20 cellular contexts compared by ENCODE assay signal in the genomic region with DNA sequence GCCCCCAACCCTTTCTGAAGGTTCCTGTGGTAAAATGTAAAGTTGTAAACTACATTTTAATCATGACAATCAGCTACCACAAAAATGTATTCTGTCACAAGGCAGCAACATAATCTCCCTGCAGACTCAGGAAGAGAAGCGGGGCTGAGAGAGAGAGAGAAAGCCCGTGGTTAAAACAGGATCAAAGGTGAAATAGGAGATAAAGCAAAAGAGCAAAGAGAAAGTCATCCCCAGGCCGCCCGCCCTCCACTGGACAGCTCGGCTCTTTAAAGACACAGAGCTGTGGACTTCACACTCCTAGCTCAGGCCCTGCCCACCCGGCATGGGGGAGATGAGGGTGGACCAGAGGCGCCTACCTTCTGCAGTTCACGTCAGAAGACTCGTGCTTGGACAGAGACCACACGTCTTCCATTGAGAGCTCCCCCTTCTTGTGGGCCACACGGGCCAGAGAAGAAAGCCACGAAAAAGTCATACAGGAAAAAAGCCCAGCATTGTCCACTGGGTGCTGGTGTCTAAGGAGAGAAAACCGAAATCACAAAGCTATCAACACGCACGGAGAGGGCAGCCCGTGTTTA. TPM values are rescaled to one million over a fixed set of nuclear protein-coding genes. Genes with fewer than 3 reads are reported as not detected.
A peak's percentile ranks its signal among the peaks of the same experiment; 100 is the strongest.
DNase-seq lines count a peak whose midpoint lies in the region; ATAC-seq and TF ChIP-seq lines count a peak whose summit lies in the region.
"Had no signal": no experiment of that assay in that cellular context is flagged by ENCODE, and none has a peak within 500 bp of the region (broad histone marks: within the 10 kb centered on the region; RNA-seq: fewer than 3 reads in every experiment).

No MANE protein-coding gene starts in this region.

- H3K18ac ChIP-seq in trophoblast cell (ENCODE audit: low read length), result no peak overlapping the region

- CTCF ChIA-PET in PC-3 (lab: Charles Lee), result no interaction called here

- H3K27me3 ChIP-seq in adipocyte (replicated peaks; ENCODE audit: control insufficient read depth, insufficient read depth, low read length), result no peaks in the 10 kb centered on the region
- H3K27me3 ChIP-seq in trophoblast cell (ENCODE audit: insufficient read depth, low read length), result no peaks in the 10 kb centered on the region
- no peaks in the 10 kb centered on the region for H3K27me3 ChIP-seq in PC-3 (ENCODE audit: low read length)
- H3K27me3 ChIP-seq: uterus had no signal

- H4K20me1 ChIP-seq in PC-3 (ENCODE audit: low read length), result no peaks in the 10 kb centered on the region

- no peak overlapping the region for H3K9ac ChIP-seq in adipocyte (ENCODE audit: low read length)
- H3K9ac ChIP-seq in trophoblast cell (ENCODE audit: low read length), result no peak overlapping the region
- H3K9ac ChIP-seq in PC-3 (ENCODE audit: low read length), result no peak overlapping the region

- intact Hi-C loops in PC-3 (cut with micrococcal nuclease), result no loop called here

- no peak overlapping the region for H4K12ac ChIP-seq in trophoblast cell (ENCODE audit: low read depth, low read length)

- H3K79me2 ChIP-seq in trophoblast cell (ENCODE audit: control insufficient read depth, insufficient read depth, low read length, poor library complexity), result no peaks in the 10 kb centered on the region
- H3K79me2 ChIP-seq in PC-3 (ENCODE audit: low read length), result no peaks in the 10 kb centered on the region

- H3K36me3 ChIP-seq in adipocyte (ENCODE audit: control insufficient read depth, insufficient read depth, low read length, severe bottlenecking) (peaks cover 31% of the 10 kb centered on the region), trophoblast cell (ENCODE audit: control insufficient read depth in 1 of 2, insufficient read depth in 2 of 2, low read length in 2 of 2) (peaks cover 12 to 29% of the 10 kb centered on the region in 2 experiments), PC-3 (ENCODE audit: low read depth, low read length) (peaks cover 30% of the 10 kb centered on the region; the same call in 1 of the 2 replicates)
- H3K36me3 ChIP-seq: uterus had no signal

- no peak for TF ChIP-seq CTCF in PC-3 (conservative IDR thresholded peaks at IDR 0.05; ENCODE audit: low read depth, low read length)

- H2AK5ac ChIP-seq in trophoblast cell (ENCODE audit: low read length), result no peak overlapping the region

- no peak overlapping the region for H2BK120ac ChIP-seq in trophoblast cell (ENCODE audit: insufficient read depth, low read length, poor library complexity)

- H3K4me2 ChIP-seq in trophoblast cell (ENCODE audit: low read length) (no peak overlapping the region), PC-3 (ENCODE audit: low read length) (no peak overlapping the region)

- H3K79me1 ChIP-seq in trophoblast cell (ENCODE audit: low read length), result no peaks in the 10 kb centered on the region

- no peak overlapping the region for H2AFZ ChIP-seq in trophoblast cell (ENCODE audit: insufficient read depth, low read length, poor library complexity)
- H2AFZ ChIP-seq in PC-3 (ENCODE audit: low read length), result no peak overlapping the region

- H3K23ac ChIP-seq in trophoblast cell (ENCODE audit: low read length), result no peak overlapping the region

- H3K9me3 ChIP-seq in adipocyte (ENCODE audit: control insufficient read depth, low read length), result no peaks in the 10 kb centered on the region
- no peaks in the 10 kb centered on the region for H3K9me3 ChIP-seq in trophoblast cell (ENCODE audit: insufficient read depth, low read depth, low read length)
- H3K9me3 ChIP-seq in PC-3 (ENCODE audit: low read length), result no peaks in the 10 kb centered on the region
- H3K9me3 ChIP-seq: uterus had no signal

- no peaks in the 10 kb centered on the region for H3K9me2 ChIP-seq in PC-3 (replicated peaks; ENCODE audit: low read length)

- H3F3A ChIP-seq in PC-3 (ENCODE audit: low read length, unreplicated experiment), result no peaks in the 10 kb centered on the region

- H4K91ac ChIP-seq in trophoblast cell (ENCODE audit: low read depth, low read length), result no peak overlapping the region

- H3K4me3 ChIP-seq in adipocyte (ENCODE audit: low read length) (no peak overlapping the region), trophoblast cell (ENCODE audit: low read depth, low read length) (no peak overlapping the region), PC-3 (ENCODE audit: low read length) (no peak overlapping the region)
- H3K4me3 ChIP-seq: GM12878, skin epidermis, uterus had no signal

- H2BK12ac ChIP-seq in trophoblast cell (ENCODE audit: low read length), result no peak overlapping the region

- WGBS in trophoblast cell (ENCODE audit: extremely low coverage, insufficient coverage, insufficient read length), result no CpG with 5 or more reads among the region's 16 CpGs

- no peak for ATAC-seq in PC-3
- ATAC-seq: GM12878; stimulated activated naive CD8-positive, alpha-beta T cell treated with anti-CD3 and anti-CD28 coated beads, Interleukin-15, amount 100 ng/mL, for 72 hours; T-cell had no signal

- H3K4me1 ChIP-seq in adipocyte (ENCODE audit: control insufficient read depth, insufficient read depth, low read length) (peaks cover 13% of the 10 kb centered on the region), trophoblast cell (ENCODE audit: control insufficient read depth in 1 of 2, insufficient read depth in 2 of 2, low read length in 2 of 2) (peaks cover 0 to 4% of the 10 kb centered on the region in 2 experiments), PC-3 (ENCODE audit: insufficient read depth, low read length) (no peaks in the 10 kb centered on the region)
- H3K4me1 ChIP-seq: uterus had no signal

- no peak overlapping the region for H2BK5ac ChIP-seq in trophoblast cell (ENCODE audit: low read depth, low read length, poor library complexity)

- H3K4ac ChIP-seq in trophoblast cell (ENCODE audit: low read depth, low read length), result no peak overlapping the region

- H4K8ac ChIP-seq in trophoblast cell (ENCODE audit: low read depth, low read length), result no peak overlapping the region

- no TSS peak for BruUV-seq in PC-3 (replicated peaks; lab: Mats Ljungman, UMichigan)

- DNase-seq in HS-5 (ENCODE audit: low read depth) (peak; percentile 23), adipocyte (ENCODE audit: low read depth) (peak; percentile 45), left kidney (ENCODE audit: low read depth, low spot score) (peak; percentile 47), mucosa of gallbladder (ENCODE audit: low spot score) (no peak), trophoblast cell (no peak), PC-3 (no peak)
- no peak for DNase-seq in stimulated activated CD4-positive, alpha-beta T cell treated with anti-CD3 and anti-CD28 coated beads, Interleukin-1b, Interleukin-23, amount 100 ng/mL, for 48 hours
- DNase-seq: activated gamma-delta T cell; DND-41; endodermal cell; foreskin melanocyte; NCI-H2081 treated with DMSO at 0.1 percent for 48 hours; NCI-H774; stimulated activated naive CD8-positive, alpha-beta T cell treated with anti-CD3 and anti-CD28 coated beads, Interleukin-15, amount 100 ng/mL, for 72 hours; T-cell; uterus had no signal

- H3K27ac ChIP-seq in trophoblast cell (ENCODE audit: low read depth, low read length), result no peak overlapping the region
- H3K27ac ChIP-seq in PC-3 (ENCODE audit: low read length), result no peak overlapping the region
- H3K27ac ChIP-seq: RWPE1, skin epidermis, uterus had no signal

- POLR2A ChIA-PET in PC-3 (lab: Charles Lee; ENCODE audit: unreplicated experiment), result no interaction called here

- no peak overlapping the region for H3K14ac ChIP-seq in trophoblast cell (ENCODE audit: low read length)

RNA-seq across cellular contexts. Expression of gene ABCC5, which starts 29.4 kb away (rescaled TPM):
- total RNA-seq in mucosa of gallbladder (37.8 TPM), PC-3 (2014; rRNA removed) (16.1 and 24.9 TPM in 2 replicates)
- 24.7 and 25.4 TPM in 2 replicates for polyA plus RNA-seq in trophoblast cell (2013)

RNA-seq across cellular contexts. Expression of gene HTR3D, which starts 43.2 kb away (rescaled TPM):
- not detected for total RNA-seq in mucosa of gallbladder
- polyA plus RNA-seq in trophoblast cell (2013), result not detected in 2 replicates
- not detected in 2 replicates for total RNA-seq in PC-3 (2014; rRNA removed)
- total RNA-seq: endodermal cell, GM12878, T-cell, uterus had no signal
- polyA plus RNA-seq: CD14-positive monocyte, GM12878 had no signal

Comparison
In these comparisons a context has a peak if more than half of its experiments do, and no peak if none do; other contexts are left out.
1. DNase-seq: peak in HS-5 (single experiment), adipocyte (single experiment) and left kidney (single experiment); none in mucosa of gallbladder (single experiment), trophoblast cell (0 of 2), stimulated activated CD4-positive, alpha-beta T cell treated with anti-CD3 and anti-CD28 coated beads, Interleukin-1b, Interleukin-23, amount 100 ng/mL, for 48 hours (single experiment) and PC-3 (single experiment).